25 cellular contexts compared by ENCODE assay signal in the genomic region with DNA sequence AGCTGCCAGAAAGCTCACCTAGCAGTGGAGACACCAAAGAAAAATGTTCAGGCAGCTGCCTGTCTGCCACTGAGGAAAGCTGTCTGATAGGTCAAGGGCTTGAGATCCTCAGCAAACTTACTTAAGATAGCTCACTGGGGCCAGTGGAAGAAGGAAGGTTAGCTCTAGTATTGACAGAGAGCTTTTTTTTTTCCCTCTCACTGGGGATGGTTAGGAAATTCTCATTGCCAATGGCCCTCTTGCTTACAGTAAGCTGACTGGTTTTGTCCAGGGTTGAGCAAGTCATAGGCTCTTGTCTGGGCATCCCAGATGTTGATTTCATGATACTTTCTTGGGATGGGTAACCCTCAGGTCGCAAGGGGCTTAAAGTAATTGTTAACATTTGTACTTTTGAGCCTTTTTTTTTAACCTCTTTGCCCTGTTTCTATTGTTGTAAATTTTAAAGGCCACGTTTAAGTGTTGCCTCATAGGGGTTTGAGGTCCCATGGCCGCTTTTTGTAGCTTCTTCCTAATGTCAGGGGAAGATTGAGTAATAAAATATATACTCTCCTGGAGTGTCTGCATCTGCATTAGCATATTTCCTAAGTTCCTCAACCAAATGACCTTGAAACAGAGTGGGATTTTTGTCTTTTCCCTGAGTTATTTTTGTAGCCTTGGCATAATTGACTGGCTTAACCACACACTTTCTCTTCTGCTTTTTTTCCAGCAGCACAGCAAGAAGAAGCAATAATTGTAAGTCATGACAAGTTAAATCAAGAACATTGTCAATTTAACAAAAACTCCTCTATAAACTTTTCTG.
DNase-seq lines count a peak whose midpoint lies in the region; ATAC-seq and TF ChIP-seq lines count a peak whose summit lies in the region.
"Had no signal": no experiment of that assay in that cellular context is flagged by ENCODE, and none has a peak within 500 bp of the region (broad histone marks: within the 10 kb centered on the region; RNA-seq: fewer than 3 reads in every experiment).

No MANE protein-coding gene starts in this region.

- H3K36me3 Mint-ChIP-seq in mesothelial cell of epicardium, result no peaks in the 10 kb centered on the region
- H3K36me3 Mint-ChIP-seq: activated naive CD8-positive, alpha-beta T cell; CD8-positive, alpha-beta memory T cell had no signal

- H3K27ac Mint-ChIP-seq in stimulated activated naive CD8-positive, alpha-beta T cell treated with anti-CD3 and anti-CD28 coated beads, Interleukin-15, amount 100 ng/mL, for 72 hours, result no peak overlapping the region
- H3K27ac Mint-ChIP-seq in mesothelial cell of epicardium, result no peak overlapping the region
- H3K27ac Mint-ChIP-seq: activated naive CD8-positive, alpha-beta T cell; CD8-positive, alpha-beta memory T cell; natural killer cell treated with Interleukin-12 subunit alpha and Interleukin-12 subunit beta and Interleukin-15 and Interleukin-18, amount 100 ng/mL, for 72 hours; T-helper 17 cell had no signal

- peak overlapping the region; percentile 58 for H2AFZ ChIP-seq in Karpas-422 (ENCODE audit: low read length)
- H2AFZ ChIP-seq: GM23248 had no signal

- H3K36me3 ChIP-seq in Karpas-422 (ENCODE audit: insufficient read depth, low read length) (no peaks in the 10 kb centered on the region), lower lobe of right lung (no peaks in the 10 kb centered on the region), WERI-Rb-1 (no peaks in the 10 kb centered on the region)
- H3K36me3 ChIP-seq: heart right ventricle, pancreas, sigmoid colon, thyroid gland had no signal

- H3K27ac ChIP-seq in Karpas-422 (ENCODE audit: low read length), result peak overlapping the region; percentile 4; the same call in 1 of the 2 replicates
- no peak overlapping the region for H3K27ac ChIP-seq in lower lobe of right lung
- H3K27ac ChIP-seq in WERI-Rb-1, result no peak overlapping the region
- H3K27ac ChIP-seq: GM23248, heart right ventricle, pancreas, sigmoid colon, thyroid gland had no signal

- ATAC-seq in GM18519 (IDR thresholded peaks at IDR 0.05; ENCODE audit: low FRiP score, unreplicated experiment) (peak; percentile 63), lower lobe of right lung (peak; percentile 52 to 72)
- no peak for ATAC-seq in stimulated activated naive CD8-positive, alpha-beta T cell treated with anti-CD3 and anti-CD28 coated beads, Interleukin-15, amount 100 ng/mL, for 72 hours
- no peak for ATAC-seq in activated CD4-positive, CD25-positive, alpha-beta regulatory T cell treated with anti-CD3 and anti-CD28 coated beads, Interleukin-2, amount 50 U/mL, for 24 hours
- ATAC-seq: HepG2; natural killer cell treated with Interleukin-12 subunit alpha and Interleukin-12 subunit beta and Interleukin-15 and Interleukin-18, amount 100 ng/mL, for 72 hours; Right ventricle myocardium inferior; T-helper 17 cell had no signal

- H3K9me3 Mint-ChIP-seq in stimulated activated naive CD8-positive, alpha-beta T cell treated with anti-CD3 and anti-CD28 coated beads, Interleukin-15, amount 100 ng/mL, for 72 hours, result peaks cover 26 to 27% of the 10 kb centered on the region in 2 donors
- H3K9me3 Mint-ChIP-seq in mesothelial cell of epicardium, result peaks cover 14% of the 10 kb centered on the region

- H3K27me3 ChIP-seq in Karpas-422 (ENCODE audit: low read length), result no peaks in the 10 kb centered on the region
- no peaks in the 10 kb centered on the region for H3K27me3 ChIP-seq in lower lobe of right lung (ENCODE audit: low read depth)
- peaks cover 7% of the 10 kb centered on the region for H3K27me3 ChIP-seq in WERI-Rb-1 (ENCODE audit: insufficient read depth, low read depth, severe bottlenecking)
- H3K27me3 ChIP-seq: heart right ventricle, pancreas, sigmoid colon, thyroid gland had no signal

- intact Hi-C loops in lower lobe of right lung (cut with DNase I), result no loop called here

- H3K4me2 ChIP-seq in Karpas-422 (ENCODE audit: low read depth, low read length, poor library complexity, severe bottlenecking), result no peak overlapping the region

- H3K9me3 ChIP-seq in Karpas-422 (ENCODE audit: low read length) (peaks cover 10% of the 10 kb centered on the region), lower lobe of right lung (no peaks in the 10 kb centered on the region), WERI-Rb-1 (ENCODE audit: severe bottlenecking) (no peaks in the 10 kb centered on the region)
- H3K9me3 ChIP-seq: pancreas, sigmoid colon, thyroid gland had no signal

- no peaks in the 10 kb centered on the region for H3K9me2 ChIP-seq in Karpas-422 (replicated peaks; ENCODE audit: insufficient read depth, low read length)

- H3K4me1 Mint-ChIP-seq in stimulated activated naive CD8-positive, alpha-beta T cell treated with anti-CD3 and anti-CD28 coated beads, Interleukin-15, amount 100 ng/mL, for 72 hours, result no peaks in the 10 kb centered on the region
- H3K4me1 Mint-ChIP-seq in mesothelial cell of epicardium, result no peaks in the 10 kb centered on the region
- H3K4me1 Mint-ChIP-seq: CD8-positive, alpha-beta memory T cell; T-helper 17 cell had no signal

- no peaks in the 10 kb centered on the region for H3K79me2 ChIP-seq in Karpas-422 (ENCODE audit: low read length)

- no peak for DNase-seq in Karpas-422
- DNase-seq in SIG-M5 (lab: John Stamatoyannopoulos, UW), result peak; percentile 71
- DNase-seq in lower lobe of right lung, result no peak
- DNase-seq in WERI-Rb-1, result no peak
- DNase-seq in stimulated activated naive CD8-positive, alpha-beta T cell treated with anti-CD3 and anti-CD28 coated beads, Interleukin-15, amount 100 ng/mL, for 72 hours, result no peak
- no peak for DNase-seq in mesothelial cell of epicardium (ENCODE audit: low spot score in 2 of 2, unreplicated experiment in 2 of 2)
- DNase-seq: activated T-cell treated with anti-CD3 and anti-CD28 coated beads, Interleukin-2, amount 50 U/mL, for 48 hours; CD8-positive, alpha-beta memory T cell; GM23248; heart right ventricle; mesenchymal stem cell; NCI-H2029; NCI-H446 treated with DMSO at 0.1 percent for 48 hours; NK-92 treated with Interleukin-12 subunit alpha and Interleukin-12 subunit beta, amount 100 ng/mL, for 24 hours; pancreas; sigmoid colon; stimulated activated naive CD4-positive, alpha-beta T cell; T-helper 17 cell; thyroid gland had no signal

- H3K27me3 Mint-ChIP-seq in stimulated activated naive CD8-positive, alpha-beta T cell treated with anti-CD3 and anti-CD28 coated beads, Interleukin-15, amount 100 ng/mL, for 72 hours, result no peaks in the 10 kb centered on the region
- H3K27me3 Mint-ChIP-seq in mesothelial cell of epicardium (ENCODE audit: low read depth), result no peaks in the 10 kb centered on the region
- H3K27me3 Mint-ChIP-seq: activated naive CD8-positive, alpha-beta T cell; CD8-positive, alpha-beta memory T cell; natural killer cell treated with Interleukin-12 subunit alpha and Interleukin-12 subunit beta and Interleukin-15 and Interleukin-18, amount 100 ng/mL, for 72 hours; T-helper 17 cell had no signal

- TF ChIP-seq CTCF in lower lobe of right lung (IDR thresholded peaks at IDR 0.05), result no peak
- no peak for TF ChIP-seq CTCF in WERI-Rb-1 (IDR thresholded peaks at IDR 0.05; ENCODE audit: low read depth, low read length)
- no peak for TF ChIP-seq CTCF in mesothelial cell of epicardium (IDR thresholded peaks at IDR 0.05; ENCODE audit: unreplicated experiment)

- no peaks in the 10 kb centered on the region for H4K20me1 ChIP-seq in Karpas-422 (ENCODE audit: insufficient read depth, low read depth, low read length)

- H3K9ac ChIP-seq in Karpas-422 (ENCODE audit: low read length), result no peak overlapping the region
- H3K9ac ChIP-seq: GM23248 had no signal

- no peak overlapping the region for H3K4me3 Mint-ChIP-seq in stimulated activated naive CD8-positive, alpha-beta T cell treated with anti-CD3 and anti-CD28 coated beads, Interleukin-15, amount 100 ng/mL, for 72 hours
- no peak overlapping the region for H3K4me3 Mint-ChIP-seq in mesothelial cell of epicardium
- H3K4me3 Mint-ChIP-seq: activated naive CD8-positive, alpha-beta T cell; CD8-positive, alpha-beta memory T cell; natural killer cell treated with Interleukin-12 subunit alpha and Interleukin-12 subunit beta and Interleukin-15 and Interleukin-18, amount 100 ng/mL, for 72 hours had no signal

- H3K4me1 ChIP-seq in Karpas-422 (ENCODE audit: low read length) (peaks cover 10% of the 10 kb centered on the region), lower lobe of right lung (peaks cover 6% of the 10 kb centered on the region)
- H3K4me1 ChIP-seq: pancreas, sigmoid colon, thyroid gland had no signal

- no peak overlapping the region for H3K4me3 ChIP-seq in Karpas-422 (ENCODE audit: low read length)
- no peak overlapping the region for H3K4me3 ChIP-seq in lower lobe of right lung
- no peak overlapping the region for H3K4me3 ChIP-seq in WERI-Rb-1 (ENCODE audit: low read depth, low read length)
- H3K4me3 ChIP-seq: GM23248, heart right ventricle, pancreas, sigmoid colon, thyroid gland had no signal

Comparison
In these comparisons a context has a peak if more than half of its experiments do, and no peak if none do; other contexts are left out.
1. ATAC-seq: peak in GM18519 (single experiment) and lower lobe of right lung (2 of 2); none in stimulated activated naive CD8-positive, alpha-beta T cell treated with anti-CD3 and anti-CD28 coated beads, Interleukin-15, amount 100 ng/mL, for 72 hours (single experiment) and activated CD4-positive, CD25-positive, alpha-beta regulatory T cell treated with anti-CD3 and anti-CD28 coated beads, Interleukin-2, amount 50 U/mL, for 24 hours (0 of 2).